Comparison of ENCODE assay signal across 10 cellular contexts in genomic region chr1:82565546-82565945, GRCh38.
A peak's percentile ranks its signal among the peaks of the same experiment; 100 is the strongest.
DNase-seq lines count a peak whose midpoint lies in the region; ATAC-seq and TF ChIP-seq lines count a peak whose summit lies in the region.
"Had no signal": no experiment of that assay in that cellular context is flagged by ENCODE, and none has a peak within 500 bp of the region (broad histone marks: within the 10 kb centered on the region; RNA-seq: fewer than 3 reads in every experiment).

No MANE protein-coding gene starts in this region.

- H3K4me3 ChIP-seq in HEK293 (ENCODE audit: low read depth, low read length) (no peak overlapping the region), SU-DHL-6 (ENCODE audit: insufficient read depth, low read length, poor library complexity, severe bottlenecking) (peak overlapping the region; percentile 18), skeletal muscle satellite cell (ENCODE audit: low read length) (no peak overlapping the region)

- peak overlapping the region; percentile 93 for H3K4me2 ChIP-seq in SU-DHL-6 (ENCODE audit: low read depth, low read length, poor library complexity, severe bottlenecking)
- H3K4me2 ChIP-seq in skeletal muscle satellite cell (ENCODE audit: low read length), result peak overlapping the region; percentile 55

- H3K9ac ChIP-seq in SU-DHL-6 (ENCODE audit: low read length) (peak overlapping the region; percentile 45), skeletal muscle satellite cell (ENCODE audit: low read depth, low read length) (no peak overlapping the region)

- no peak for TF ChIP-seq CTCF in HEK293 (tag by site-specific recombination; IDR thresholded peaks at IDR 0.05)
- no peak for TF ChIP-seq CTCF in SU-DHL-6 (IDR thresholded peaks at IDR 0.05; ENCODE audit: insufficient read depth, low read length, poor library complexity, severe bottlenecking)

- no peak overlapping the region for H3K27ac ChIP-seq in HEK293 (ENCODE audit: extremely low read depth, low read depth, low read length)
- peak overlapping the region; percentile 99 for H3K27ac ChIP-seq in SU-DHL-6 (ENCODE audit: low read depth, low read length)

- POLR2A ChIA-PET in HEK293 (lab: Yijun Ruan, JAX), result no interaction called here

- H3K4me1 ChIP-seq in HEK293 (ENCODE audit: control insufficient read depth, insufficient read depth, low read length) (peaks cover 11% of the 10 kb centered on the region), skeletal muscle satellite cell (ENCODE audit: control insufficient read depth, insufficient read depth, low read length) (peaks cover 12% of the 10 kb centered on the region)

- H3F3A ChIP-seq in SU-DHL-6 (ENCODE audit: insufficient read depth), result peaks cover 54% of the 10 kb centered on the region

- peaks cover 14% of the 10 kb centered on the region for H3K79me2 ChIP-seq in SU-DHL-6 (ENCODE audit: insufficient read depth, low read length)

- H3K9me3 ChIP-seq in HEK293 (ENCODE audit: control insufficient read depth, insufficient read depth, low read depth, low read length) (no peaks in the 10 kb centered on the region), SU-DHL-6 (ENCODE audit: insufficient read depth, low read length) (no peaks in the 10 kb centered on the region), skeletal muscle satellite cell (replicated peaks; ENCODE audit: low read length) (no peaks in the 10 kb centered on the region)

- H3K36me3 ChIP-seq in HEK293 (ENCODE audit: control insufficient read depth in 2 of 2, insufficient read depth in 1 of 2, low read length in 2 of 2) (no peaks in the 10 kb centered on the region), SU-DHL-6 (ENCODE audit: low read length) (no peaks in the 10 kb centered on the region), skeletal muscle satellite cell (ENCODE audit: insufficient read depth, low read length) (no peaks in the 10 kb centered on the region)

- no peaks in the 10 kb centered on the region for H4K20me1 ChIP-seq in SU-DHL-6 (ENCODE audit: low read depth, low read length)

- CTCF ChIA-PET in HEK293 (lab: Yijun Ruan, JAX), result no interaction called here

- H3K9me2 ChIP-seq in SU-DHL-6 (replicated peaks; ENCODE audit: insufficient read depth, low read length), result no peaks in the 10 kb centered on the region

- peak; percentile 51 for DNase-seq in fibroblast of the conjunctiva (ENCODE audit: low read depth)
- no peak for DNase-seq in ureter (ENCODE audit: low spot score)
- no peak for DNase-seq in activated CD4-positive, alpha-beta T cell treated with anti-CD3 and anti-CD28 coated beads, Interleukin-2, amount 50 U/mL, for 4 hours
- DNase-seq in NCI-H2107 treated with DMSO at 0.1 percent for 48 hours (lab: John Stamatoyannopoulos, UW; ENCODE audit: unreplicated experiment), result no peak
- DNase-seq: NCI-H187; stimulated activated naive CD4-positive, alpha-beta T cell had no signal

- ATAC-seq in HG03439 (IDR thresholded peaks at IDR 0.05; ENCODE audit: unreplicated experiment), result no peak

- no peaks in the 10 kb centered on the region for H3K27me3 ChIP-seq in SU-DHL-6 (ENCODE audit: low read length)
- H3K27me3 ChIP-seq in skeletal muscle satellite cell (ENCODE audit: control insufficient read depth, insufficient read depth, low read length), result no peaks in the 10 kb centered on the region

- H2AFZ ChIP-seq in SU-DHL-6 (ENCODE audit: low read depth, low read length, severe bottlenecking), result peak overlapping the region; percentile 40

TF ChIP-seq in HEK293, 187 proteins besides CTCF, POLR2A, EP300 and RAD21:
- TF ChIP-seq ZNF571 (tag by site-specific recombination; IDR thresholded peaks at IDR 0.05) (no peak), ZNF660 (tag by site-specific recombination; IDR thresholded peaks at IDR 0.05) (0 out of 2 replicates have a peak, but pooled peaks have one; percentile 41), ZNF639 (tag by site-specific recombination; IDR thresholded peaks at IDR 0.05) (no peak), ZNF202 (tag by site-specific recombination; IDR thresholded peaks at IDR 0.05; ENCODE audit: borderline replicate concordance) (no peak)
TF ChIP-seq in HEK293: peak in this region for 1.
